21 cellular contexts compared by ENCODE assay signal in genomic region chr1:63983391-63984256, GRCh38.
DNase-seq lines count a peak whose midpoint lies in the region; ATAC-seq and TF ChIP-seq lines count a peak whose summit lies in the region.
"Had no signal": no experiment of that assay in that cellular context is flagged by ENCODE, and none has a peak within 500 bp of the region (broad histone marks: within the 10 kb centered on the region; RNA-seq: fewer than 3 reads in every experiment).

No MANE protein-coding gene starts in this region.

- no peaks in the 10 kb centered on the region for H3K9me2 ChIP-seq in OCI-LY7 (ENCODE audit: insufficient read depth, low read length)

- BruUV-seq in IMR-90 (replicated peaks; lab: Mats Ljungman, UMichigan) (no TSS peak), OCI-LY7 (replicated peaks; lab: Mats Ljungman, UMichigan) (no TSS peak)

- no peak for TF ChIP-seq EP300 in suprapubic skin (IDR thresholded peaks at IDR 0.05)

- TF ChIP-seq POLR2A in IMR-90 (IDR thresholded peaks at IDR 0.05; ENCODE audit: low read depth, low read length) (no peak), body of pancreas (IDR thresholded peaks at IDR 0.05) (no peak), suprapubic skin (IDR thresholded peaks at IDR 0.05) (no peak)

- H2BK15ac ChIP-seq in IMR-90 (ENCODE audit: low read depth, low read length) = no peak overlapping the region

- ATAC-seq in IMR-90 (ENCODE audit: low read depth) = no peak
- peak; percentile 27 for ATAC-seq in body of pancreas
- ATAC-seq in GM21390 (IDR thresholded peaks at IDR 0.05; ENCODE audit: unreplicated experiment) = no peak
- no peak for ATAC-seq in natural killer cell treated with Interleukin-12 subunit alpha and Interleukin-12 subunit beta and Interleukin-15 and Interleukin-18, amount 100 ng/mL, for 72 hours
- ATAC-seq: WTC11 had no signal

- peaks cover 78% of the 10 kb centered on the region for H3K4me1 Mint-ChIP-seq in mesothelial cell of epicardium
- H3K4me1 Mint-ChIP-seq in natural killer cell treated with Interleukin-12 subunit alpha and Interleukin-12 subunit beta and Interleukin-15 and Interleukin-18, amount 100 ng/mL, for 72 hours (ENCODE audit: low read depth in 2 of 2) = no peaks in the 10 kb centered on the region
- H3K4me1 Mint-ChIP-seq: activated CD4-positive, alpha-beta memory T cell treated with anti-CD3 and anti-CD28 coated beads, Interleukin-2, amount 10 ng/mL, durations not matched to agents 7 days and 5 days; CD14-positive monocyte had no signal

- POLR2A ChIA-PET in IMR-90 (lab: Charles Lee; ENCODE audit: unreplicated experiment) = no interaction called here
- POLR2A ChIA-PET in OCI-LY7 (lab: Charles Lee) = no interaction called here

- H3K18ac ChIP-seq in IMR-90 (ENCODE audit: low read depth, low read length) = no peak overlapping the region

- TF ChIP-seq CTCF in IMR-90 (conservative IDR thresholded peaks at IDR 0.05; ENCODE audit: low read depth, low read length) (no peak), body of pancreas (IDR thresholded peaks at IDR 0.05) (no peak), mesothelial cell of epicardium (IDR thresholded peaks at IDR 0.05; ENCODE audit: unreplicated experiment) (no peak), suprapubic skin (IDR thresholded peaks at IDR 0.05) (no peak), OCI-LY7 (conservative IDR thresholded peaks at IDR 0.05; ENCODE audit: low read length) (no peak)

- no peak overlapping the region for H3K9ac ChIP-seq in IMR-90 (ENCODE audit: low read depth, low read length)
- H3K9ac ChIP-seq: KMS-11 had no signal

- H2AFZ ChIP-seq in IMR-90 (replicated peaks; ENCODE audit: low read length, poor library complexity) (no peak overlapping the region), OCI-LY7 (ENCODE audit: low read length) (no peak overlapping the region)
- H2AFZ ChIP-seq: PC-9 had no signal

- no peaks in the 10 kb centered on the region for H3K79me2 ChIP-seq in OCI-LY7 (ENCODE audit: insufficient read depth, low read depth, low read length)

- H3K4me2 ChIP-seq in IMR-90 (ENCODE audit: low read depth, low read length) (no peak overlapping the region), OCI-LY7 (ENCODE audit: low read length) (no peak overlapping the region)
- H3K4me2 ChIP-seq: KMS-11, PC-9 had no signal

- H3K27ac ChIP-seq in IMR-90 (ENCODE audit: insufficient read depth, low read length) (no peak overlapping the region), body of pancreas (peak overlapping the region; percentile 17 to 70 (median 62)), suprapubic skin (peak overlapping the region; percentile 35), OCI-LY7 (ENCODE audit: low read depth, low read length, poor library complexity, severe bottlenecking) (no peak overlapping the region)
- H3K27ac ChIP-seq: KMS-11, PC-9, SJSA1 had no signal

- H2BK20ac ChIP-seq in IMR-90 (ENCODE audit: low read depth, low read length) = no peak overlapping the region

- no peak overlapping the region for H2BK5ac ChIP-seq in IMR-90 (ENCODE audit: low read depth, low read length, poor library complexity, severe bottlenecking)

- H3K9me3 Mint-ChIP-seq in mesothelial cell of epicardium = peaks cover 3% of the 10 kb centered on the region
- no peaks in the 10 kb centered on the region for H3K9me3 Mint-ChIP-seq in natural killer cell treated with Interleukin-12 subunit alpha and Interleukin-12 subunit beta and Interleukin-15 and Interleukin-18, amount 100 ng/mL, for 72 hours
- H3K9me3 Mint-ChIP-seq: activated CD4-positive, alpha-beta memory T cell treated with anti-CD3 and anti-CD28 coated beads, Interleukin-2, amount 10 ng/mL, durations not matched to agents 7 days and 5 days; CD14-positive monocyte; endodermal cell; T-helper 2 cell treated with Interferon-gamma antibody and Interleukin-4, amounts not matched to agents 5 μg/mL and 100 μg/mL, for 36 hours had no signal

- CTCF ChIA-PET in IMR-90 (lab: Yijun Ruan, JAX) = interaction anchor here (0.5 to 0.9 kb wide), 2 partner anchors 8 to 224 kb away, joined by 3 read pairs; no protein-coding TSS in a partner anchor
- CTCF ChIA-PET in OCI-LY7 (lab: Charles Lee; ENCODE audit: unreplicated experiment) = no interaction called here

- in situ Hi-C loops in IMR-90 (cut with MboI; ENCODE audit: low sequenced_read_pairs) = no loop called here

- no peak overlapping the region for H4K8ac ChIP-seq in IMR-90 (ENCODE audit: low read depth in 2 of 2, low read length in 2 of 2)

- no peaks in the 10 kb centered on the region for H3K79me1 ChIP-seq in IMR-90 (ENCODE audit: low read depth in 1 of 2, low read length in 2 of 2)

- H3K4ac ChIP-seq in IMR-90 (ENCODE audit: low read depth, low read length) = no peak overlapping the region

- no peaks in the 10 kb centered on the region for H3K36me3 Mint-ChIP-seq in mesothelial cell of epicardium
- H3K36me3 Mint-ChIP-seq in natural killer cell treated with Interleukin-12 subunit alpha and Interleukin-12 subunit beta and Interleukin-15 and Interleukin-18, amount 100 ng/mL, for 72 hours = no peaks in the 10 kb centered on the region
- H3K36me3 Mint-ChIP-seq: CD14-positive monocyte had no signal

- no peak overlapping the region for H3K4me3 Mint-ChIP-seq in mesothelial cell of epicardium
- H3K4me3 Mint-ChIP-seq in natural killer cell treated with Interleukin-12 subunit alpha and Interleukin-12 subunit beta and Interleukin-15 and Interleukin-18, amount 100 ng/mL, for 72 hours = no peak overlapping the region
- H3K4me3 Mint-ChIP-seq: activated CD4-positive, alpha-beta memory T cell treated with anti-CD3 and anti-CD28 coated beads, Interleukin-2, amount 10 ng/mL, durations not matched to agents 7 days and 5 days; CD14-positive monocyte; endodermal cell; T-helper 2 cell treated with Interferon-gamma antibody and Interleukin-4, amounts not matched to agents 5 μg/mL and 100 μg/mL, for 36 hours; WTC11 had no signal

- no peaks in the 10 kb centered on the region for H3K27me3 ChIP-seq in IMR-90 (ENCODE audit: control insufficient read depth, insufficient read depth, low read length)
- no peaks in the 10 kb centered on the region for H3K27me3 ChIP-seq in body of pancreas
- no peaks in the 10 kb centered on the region for H3K27me3 ChIP-seq in suprapubic skin
- H3K27me3 ChIP-seq: SJSA1 had no signal

- no peak overlapping the region for H4K91ac ChIP-seq in IMR-90 (ENCODE audit: insufficient read depth, low read depth, low read length)

- H3K4me1 ChIP-seq in IMR-90 (ENCODE audit: control insufficient read depth, insufficient read depth, low read length) = peaks cover 5% of the 10 kb centered on the region
- peaks cover 70% of the 10 kb centered on the region for H3K4me1 ChIP-seq in body of pancreas
- peaks cover 38% of the 10 kb centered on the region for H3K4me1 ChIP-seq in suprapubic skin
- no peaks in the 10 kb centered on the region for H3K4me1 ChIP-seq in OCI-LY7 (ENCODE audit: insufficient read depth, low read length, poor library complexity, severe bottlenecking)

- H3K14ac ChIP-seq in IMR-90 (replicated peaks; ENCODE audit: low read depth, low read length) = 0 out of 2 replicates have a peak overlapping the region, but pooled peaks have one; percentile 6

- H3K27me3 Mint-ChIP-seq in mesothelial cell of epicardium (ENCODE audit: low read depth) = no peaks in the 10 kb centered on the region
- peaks cover 4 to 13% of the 10 kb centered on the region in 2 donors for H3K27me3 Mint-ChIP-seq in natural killer cell treated with Interleukin-12 subunit alpha and Interleukin-12 subunit beta and Interleukin-15 and Interleukin-18, amount 100 ng/mL, for 72 hours

- no peaks in the 10 kb centered on the region for H3K9me1 ChIP-seq in IMR-90 (ENCODE audit: insufficient read depth, low read length)

- no peak overlapping the region for H4K5ac ChIP-seq in IMR-90 (ENCODE audit: low read depth, low read length)

- WGBS in IMR-90 (ENCODE audit: extremely low coverage in 2 of 2, insufficient read length in 1 of 2), 2 experiments = 80% methylated on average over 1 of the region's 7 CpGs; no CpG with 5 or more reads in 1 of the 2 experiments
- 43 to 48% methylated on average over 7 of the region's 7 CpGs for WGBS in body of pancreas, 2 donors
- 60% methylated on average over 7 of the region's 7 CpGs for WGBS in suprapubic skin

- H2AK5ac ChIP-seq in IMR-90 (ENCODE audit: low read depth, low read length) = no peak overlapping the region

- H3K36me3 ChIP-seq in IMR-90 (ENCODE audit: control insufficient read depth, insufficient read depth, low read length) = no peaks in the 10 kb centered on the region
- H3K36me3 ChIP-seq in body of pancreas (replicated peaks in 1 of 2; ENCODE audit: insufficient read depth in 1 of 2, low read depth in 2 of 2) = no peaks in the 10 kb centered on the region
- H3K36me3 ChIP-seq in suprapubic skin = no peaks in the 10 kb centered on the region
- H3K36me3 ChIP-seq in OCI-LY7 (ENCODE audit: insufficient read depth, low read length) = no peaks in the 10 kb centered on the region
- H3K36me3 ChIP-seq: SJSA1 had no signal

- no peak overlapping the region for H2AK9ac ChIP-seq in IMR-90 (replicated peaks; ENCODE audit: low read depth, low read length, poor library complexity)

- no peak overlapping the region for H3K4me3 ChIP-seq in IMR-90 (ENCODE audit: insufficient read depth, low read depth, low read length)
- no peak overlapping the region for H3K4me3 ChIP-seq in body of pancreas
- no peak overlapping the region for H3K4me3 ChIP-seq in suprapubic skin
- no peak overlapping the region for H3K4me3 ChIP-seq in OCI-LY7 (ENCODE audit: low read depth, low read length, poor library complexity, severe bottlenecking)
- H3K4me3 ChIP-seq: PC-9, SJSA1 had no signal

- H2BK120ac ChIP-seq in IMR-90 (ENCODE audit: low read depth, low read length) = no peak overlapping the region

- peak overlapping the region; percentile 63 for H3K27ac Mint-ChIP-seq in mesothelial cell of epicardium
- H3K27ac Mint-ChIP-seq in natural killer cell treated with Interleukin-12 subunit alpha and Interleukin-12 subunit beta and Interleukin-15 and Interleukin-18, amount 100 ng/mL, for 72 hours = no peak overlapping the region
- H3K27ac Mint-ChIP-seq: activated CD4-positive, alpha-beta memory T cell treated with anti-CD3 and anti-CD28 coated beads, Interleukin-2, amount 10 ng/mL, durations not matched to agents 7 days and 5 days; CD14-positive monocyte; endodermal cell; T-helper 2 cell treated with Interferon-gamma antibody and Interleukin-4, amounts not matched to agents 5 μg/mL and 100 μg/mL, for 36 hours; WTC11 had no signal

- no peak overlapping the region for H3K23ac ChIP-seq in IMR-90 (ENCODE audit: low read depth, low read length)

- H3K56ac ChIP-seq in IMR-90 (ENCODE audit: extremely low read depth, insufficient read depth, low read length) = no peak overlapping the region

- no peak for TF ChIP-seq RAD21 in IMR-90 (IDR thresholded peaks at IDR 0.05; ENCODE audit: low read length)

- intact Hi-C loops in IMR-90 (cut with micrococcal nuclease) (no loop called here), body of pancreas (cut with DNase I) (no loop called here), OCI-LY7 (cut with micrococcal nuclease; ENCODE audit: unreplicated experiment) (no loop called here)

- dilution Hi-C loops in IMR-90 (cut with HindIII; ENCODE audit: low sequenced_read_pairs, unreplicated experiment) = no loop called here

- no peak for DNase-seq in IMR-90
- DNase-seq in body of pancreas = no peak
- DNase-seq in mesothelial cell of epicardium (ENCODE audit: low spot score in 2 of 2, unreplicated experiment in 2 of 2) = no peak
- no peak for DNase-seq in suprapubic skin (ENCODE audit: low spot score in 2 of 2)
- no peak for DNase-seq in activated effector memory CD4-positive, alpha-beta T cell treated with Interleukin-2 at 50 U/mL for 16 hours
- no peak for DNase-seq in natural killer cell treated with Interleukin-12 subunit alpha and Interleukin-12 subunit beta and Interleukin-15 and Interleukin-18, amount 100 ng/mL, for 72 hours (ENCODE audit: low spot score)
- no peak for DNase-seq in OCI-LY7 (ENCODE audit: low spot score)
- DNase-seq: activated CD4-positive, alpha-beta memory T cell treated with anti-CD3 and anti-CD28 coated beads, Interleukin-2, amount 10 ng/mL, durations not matched to agents 7 days and 5 days; activated naive CD4-positive, alpha-beta T cell treated with Interleukin-2 at 50 U/mL for 16 hours; activated T-cell treated with anti-CD3 and anti-CD28 coated beads, Interleukin-2, amount 50 U/mL, for 1 hour; endodermal cell; left ventricle myocardium superior; NCI-H1105; NCI-H2081; PC-9 had no signal

- H3K9me3 ChIP-seq in IMR-90 (ENCODE audit: control insufficient read depth, insufficient read depth, low read length) (no peaks in the 10 kb centered on the region), body of pancreas (no peaks in the 10 kb centered on the region), suprapubic skin (no peaks in the 10 kb centered on the region), OCI-LY7 (ENCODE audit: low read length) (no peaks in the 10 kb centered on the region)
- H3K9me3 ChIP-seq: SJSA1 had no signal

- H4K20me1 ChIP-seq in IMR-90 (ENCODE audit: insufficient read depth, low read length) = no peaks in the 10 kb centered on the region
- no peaks in the 10 kb centered on the region for H4K20me1 ChIP-seq in OCI-LY7 (ENCODE audit: insufficient read depth, low read length)

Comparison
In these comparisons a context has a peak if more than half of its experiments do, and no peak if none do; other contexts are left out.
1. H3K27ac ChIP-seq: peak in body of pancreas (4 of 4) and suprapubic skin (single experiment); none in IMR-90 (single experiment) and OCI-LY7 (single experiment).